In the genomic region with DNA sequence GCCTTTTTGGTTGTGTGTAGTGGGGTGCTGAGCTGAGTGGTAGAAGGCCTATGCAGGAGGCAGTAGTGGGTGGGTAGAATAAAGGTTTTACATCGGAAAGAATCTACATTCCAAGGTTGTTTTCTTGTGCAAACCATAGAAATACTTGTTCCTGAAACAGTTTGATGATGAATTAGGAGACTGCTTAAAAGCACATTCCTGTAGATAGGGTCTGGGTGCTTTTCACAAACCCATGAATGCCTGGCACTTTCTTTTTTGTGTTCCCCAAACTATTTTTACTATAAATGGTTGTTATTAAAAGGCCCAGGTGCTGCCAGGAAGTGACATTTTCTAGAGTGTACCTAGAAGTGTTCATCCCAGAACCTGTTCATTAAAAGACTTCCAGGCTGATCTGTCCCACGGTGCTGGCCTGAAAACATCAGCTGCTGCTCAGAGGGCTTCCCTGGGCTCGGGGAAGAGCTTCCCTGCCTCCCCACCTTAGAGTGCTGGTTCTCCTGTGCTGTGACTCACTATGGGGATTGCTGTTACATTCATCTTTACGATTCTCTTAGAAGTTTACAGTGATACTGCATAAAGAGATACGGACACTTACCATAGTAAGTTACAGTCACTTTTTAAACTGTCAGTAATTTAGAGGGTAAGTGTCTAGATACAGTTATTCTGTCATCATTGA, we compare ENCODE assay signal across 1 cellular context.
TF ChIP-seq lines count a peak whose summit lies in the region.

No MANE protein-coding gene starts in this region.

TF ChIP-seq in GM23338, 12 proteins besides CTCF, POLR2A, EP300 and RAD21 (continued from another document):
- no peak for TF ChIP-seq ZNF331 (CRISPR knock-in tag; IDR thresholded peaks at IDR 0.05; ENCODE audit: low read depth)
TF ChIP-seq in GM23338: peak in this region for 0.
